Comparison of ENCODE assay signal across 1 cellular context in genomic region chr5:158701406-158702177, GRCh38.
TF ChIP-seq lines count a peak whose summit lies in the region.

No MANE protein-coding gene starts in this region.

TF ChIP-seq in WTC11, 78 proteins besides CTCF, POLR2A, EP300 and RAD21 (continued from another document):
- no peak for TF ChIP-seq USF2 (CRISPR knock-in tag; IDR thresholded peaks at IDR 0.05)
- TF ChIP-seq CDX4 (CRISPR knock-in tag; IDR thresholded peaks at IDR 0.05; ENCODE audit: borderline replicate concordance), result no peak
